In the genomic region with DNA sequence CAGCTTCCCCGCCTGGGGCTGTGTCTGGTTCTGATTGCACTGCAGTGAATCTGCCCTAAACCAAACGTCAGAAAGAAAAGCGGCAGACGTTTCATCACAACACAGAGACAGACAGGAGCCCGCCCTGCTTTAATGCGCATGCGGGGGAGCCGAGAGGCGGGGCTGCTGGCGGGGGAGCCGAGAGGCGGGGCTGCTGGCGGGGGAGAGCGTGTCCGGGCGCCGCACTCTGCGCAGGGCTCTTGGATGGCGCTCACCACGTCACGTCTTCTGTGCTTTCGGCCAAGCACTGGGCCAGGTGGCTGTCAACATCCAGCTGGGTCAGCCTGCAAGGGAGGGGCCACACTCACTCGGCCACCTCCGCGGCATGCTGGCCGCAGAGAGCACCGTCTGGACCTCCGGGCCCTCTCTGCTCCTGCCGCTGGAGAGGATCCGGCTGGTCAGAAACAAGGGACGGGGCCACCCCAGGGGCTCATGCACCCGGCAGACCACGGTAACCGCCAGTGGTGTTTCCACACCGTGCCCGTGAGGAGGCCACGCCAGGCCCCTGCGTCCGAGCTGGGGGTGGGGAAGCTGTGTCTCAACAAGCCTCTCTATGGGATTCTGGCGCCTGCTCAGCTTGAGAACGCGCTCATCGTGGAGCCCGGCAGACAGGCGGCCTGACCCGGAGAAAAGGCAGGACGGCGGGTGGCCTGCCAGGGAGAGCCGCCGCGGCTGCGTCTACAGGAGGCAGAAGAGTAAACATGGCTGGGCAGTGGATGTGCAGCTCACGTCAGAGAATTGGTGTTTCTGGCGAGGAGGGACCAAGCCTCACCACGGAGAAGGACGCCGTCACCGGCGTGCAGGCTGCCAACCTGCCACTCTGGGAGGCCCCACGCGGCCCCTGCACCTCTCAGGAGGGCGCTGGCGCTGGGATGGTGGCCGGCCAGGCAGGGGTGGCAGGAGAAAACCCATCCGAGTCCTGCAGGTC, we compare ENCODE assay signal across 8 cellular contexts. TPM values are rescaled to one million over a fixed set of nuclear protein-coding genes. Genes with fewer than 3 reads are reported as not detected.
DNase-seq lines count a peak whose midpoint lies in the region; ATAC-seq and TF ChIP-seq lines count a peak whose summit lies in the region.

No MANE protein-coding gene starts in this region.

- H4K20me1 ChIP-seq in neural progenitor cell (ENCODE audit: low read depth) = peaks cover 40% of the 10 kb centered on the region

- H3K4me1 ChIP-seq in foreskin keratinocyte (no peaks in the 10 kb centered on the region), neural progenitor cell (peaks cover 19% of the 10 kb centered on the region)

- peaks cover 16% of the 10 kb centered on the region for H3K4me1 Mint-ChIP-seq in neural progenitor cell
- H3K4me1 Mint-ChIP-seq in stimulated activated naive CD8-positive, alpha-beta T cell treated with anti-CD3 and anti-CD28 coated beads, Interleukin-15, amount 100 ng/mL, for 72 hours = peaks cover 50% of the 10 kb centered on the region

- H3K79me2 ChIP-seq in neural progenitor cell (ENCODE audit: low read depth) = peaks cover 28% of the 10 kb centered on the region

- H3F3A ChIP-seq in neural progenitor cell (ENCODE audit: low read depth) = peaks cover 24% of the 10 kb centered on the region

- no peaks in the 10 kb centered on the region for H3K36me3 ChIP-seq in neural progenitor cell

- H3K9ac ChIP-seq in neural progenitor cell = no peak overlapping the region

- TF ChIP-seq CTCF in AG10803 (conservative IDR thresholded peaks at IDR 0.05; ENCODE audit: low read length) = 0 out of 2 replicates have a peak, but pooled peaks have one; percentile 4
- TF ChIP-seq CTCF in foreskin keratinocyte (conservative IDR thresholded peaks at IDR 0.05) = no peak
- no peak for TF ChIP-seq CTCF in neural progenitor cell (IDR thresholded peaks at IDR 0.05)

- peaks cover 3% of the 10 kb centered on the region for H3K27me3 Mint-ChIP-seq in neural progenitor cell (ENCODE audit: insufficient read depth, low read depth)
- H3K27me3 Mint-ChIP-seq in stimulated activated naive CD8-positive, alpha-beta T cell treated with anti-CD3 and anti-CD28 coated beads, Interleukin-15, amount 100 ng/mL, for 72 hours = no peaks in the 10 kb centered on the region

- peak; percentile 89 for ATAC-seq in GM19463 (IDR thresholded peaks at IDR 0.05; ENCODE audit: unreplicated experiment)
- peak; percentile 88 for ATAC-seq in foreskin keratinocyte
- ATAC-seq in stimulated activated naive CD8-positive, alpha-beta T cell treated with anti-CD3 and anti-CD28 coated beads, Interleukin-15, amount 100 ng/mL, for 72 hours = peak; percentile 90

- H3K36me3 Mint-ChIP-seq in neural progenitor cell = peaks cover 7% of the 10 kb centered on the region

- H3K27ac ChIP-seq in foreskin keratinocyte (no peak overlapping the region), neural progenitor cell (peak overlapping the region; percentile 28)

- no peak overlapping the region for H3K27ac Mint-ChIP-seq in neural progenitor cell
- peak overlapping the region; percentile 69 to 85 for H3K27ac Mint-ChIP-seq in stimulated activated naive CD8-positive, alpha-beta T cell treated with anti-CD3 and anti-CD28 coated beads, Interleukin-15, amount 100 ng/mL, for 72 hours

- peak overlapping the region; percentile 75 for H3K4me3 Mint-ChIP-seq in neural progenitor cell
- H3K4me3 Mint-ChIP-seq in stimulated activated naive CD8-positive, alpha-beta T cell treated with anti-CD3 and anti-CD28 coated beads, Interleukin-15, amount 100 ng/mL, for 72 hours = peak overlapping the region; percentile 68 to 84

- H3K27me3 ChIP-seq in foreskin keratinocyte = no peaks in the 10 kb centered on the region
- H3K27me3 ChIP-seq in neural progenitor cell = no peaks in the 10 kb centered on the region

- H3K4me2 ChIP-seq in neural progenitor cell = peak overlapping the region; percentile 79

- H3K4me3 ChIP-seq in AG10803 (ENCODE audit: low read length) (peak overlapping the region; percentile 73), neural progenitor cell (peak overlapping the region; percentile 35)

- no peaks in the 10 kb centered on the region for H3K9me3 Mint-ChIP-seq in neural progenitor cell
- H3K9me3 Mint-ChIP-seq in stimulated activated naive CD8-positive, alpha-beta T cell treated with anti-CD3 and anti-CD28 coated beads, Interleukin-15, amount 100 ng/mL, for 72 hours = no peaks in the 10 kb centered on the region

- H2AFZ ChIP-seq in neural progenitor cell (replicated peaks) = no peak overlapping the region

- DNase-seq in AG10803 (ENCODE audit: low read depth) = peak; percentile 95
- peak; percentile 66 for DNase-seq in LoVo (ENCODE audit: low spot score)
- peak; percentile 91 for DNase-seq in SIG-M5 treated with dmso at 0.1 percent for 504 hours (lab: John Stamatoyannopoulos, UW; ENCODE audit: unreplicated experiment)
- DNase-seq in activated naive CD4-positive, alpha-beta T cell (lab: John Stamatoyannopoulos, UW) = peak; percentile 69 to 88 (median 76)
- DNase-seq in foreskin keratinocyte = peak; percentile 57 to 89
- peak; percentile 95 for DNase-seq in neural progenitor cell (ENCODE audit: low spot score)
- DNase-seq in stimulated activated naive CD8-positive, alpha-beta T cell treated with anti-CD3 and anti-CD28 coated beads, Interleukin-15, amount 100 ng/mL, for 72 hours = peak; percentile 88 to 89

- H3K9me3 ChIP-seq in neural progenitor cell (ENCODE audit: low read depth) = no peaks in the 10 kb centered on the region

RNA-seq across cellular contexts. Expression of gene FAAP20, which starts 4.8 kb away (rescaled TPM):
- 30.3 and 32.0 TPM in 2 replicates for total RNA-seq in foreskin keratinocyte
- 82.5 and 103 TPM in 2 replicates for polyA plus RNA-seq in foreskin keratinocyte
- 11.3 and 68.2 TPM in 2 replicates for total RNA-seq in neural progenitor cell (ENCODE audit: low replicate concordance)

RNA-seq across cellular contexts. Expression of gene SKI, which starts 38.4 kb away (rescaled TPM):
- total RNA-seq in foreskin keratinocyte (23.8 and 24.6 TPM in 2 replicates), neural progenitor cell (ENCODE audit: low replicate concordance) (7.4 and 15.7 TPM in 2 replicates)
- 9.3 and 10.7 TPM in 2 replicates for polyA plus RNA-seq in foreskin keratinocyte
